In genomic region chr5:156411957-156412356, GRCh38 we compare ENCODE assay signal across 17 cellular contexts.
"Had no signal": no experiment of that assay in that cellular context is flagged by ENCODE, and none has a peak within 500 bp of the region (broad histone marks: within the 10 kb centered on the region; RNA-seq: fewer than 3 reads in every experiment).

No MANE protein-coding gene starts in this region.

- H3K9me3 Mint-ChIP-seq: activated naive CD4-positive, alpha-beta T cell treated with anti-CD3 and anti-CD28 coated beads, Interleukin-2, amount 50 U/mL, for 24 hours; memory B cell; natural killer cell treated with Interleukin-12 subunit alpha and Interleukin-12 subunit beta and Interleukin-15 and Interleukin-18, amount 100 ng/mL, for 72 hours had no signal

- H3K9me3 ChIP-seq: left lung, neutrophil, SJCRH30 had no signal

- H3K27ac Mint-ChIP-seq: activated naive CD4-positive, alpha-beta T cell treated with anti-CD3 and anti-CD28 coated beads, Interleukin-2, amount 50 U/mL, for 24 hours; dendritic cell treated with granulocyte-macrophage colony-stimulating factor and Interleukin-4, amounts not matched to agents 40 ng/mL and 50 ng/mL, for 4 days; memory B cell; natural killer cell treated with Interleukin-12 subunit alpha and Interleukin-12 subunit beta and Interleukin-15 and Interleukin-18, amount 100 ng/mL, for 72 hours had no signal

- H3K4me3 Mint-ChIP-seq: activated naive CD4-positive, alpha-beta T cell treated with anti-CD3 and anti-CD28 coated beads, Interleukin-2, amount 50 U/mL, for 24 hours; dendritic cell treated with granulocyte-macrophage colony-stimulating factor and Interleukin-4, amounts not matched to agents 40 ng/mL and 50 ng/mL, for 4 days; memory B cell; natural killer cell treated with Interleukin-12 subunit alpha and Interleukin-12 subunit beta and Interleukin-15 and Interleukin-18, amount 100 ng/mL, for 72 hours had no signal

- H3K4me3 ChIP-seq: left lung, SJCRH30 had no signal

- ATAC-seq: natural killer cell treated with Interleukin-12 subunit alpha and Interleukin-12 subunit beta and Interleukin-15 and Interleukin-18, amount 100 ng/mL, for 72 hours had no signal

- DNase-seq: activated CD4-positive, alpha-beta T cell treated with anti-CD3 and anti-CD28 coated beads for 1 hour; activated CD4-positive, alpha-beta T cell treated with anti-CD3 and anti-CD28 coated beads, Interleukin-2, amount 50 U/mL, for 4 hours; activated gamma-delta T cell; effector memory CD4-positive, alpha-beta T cell; glutamatergic neuron; kidney; left lung; SJCRH30; stimulated activated CD4-positive, alpha-beta T cell treated with anti-CD3 and anti-CD28 coated beads, Interleukin-2, amount 100 ng/mL, for 24 hours; stimulated activated naive CD4-positive, alpha-beta T cell treated with Interleukin-2 at 50 U/mL for 16 hours; trophoblast cell had no signal

- H3K79me2 ChIP-seq: parathyroid adenoma had no signal

- H3K4me1 Mint-ChIP-seq: activated naive CD4-positive, alpha-beta T cell treated with anti-CD3 and anti-CD28 coated beads, Interleukin-2, amount 50 U/mL, for 24 hours; memory B cell had no signal

- H2AFZ ChIP-seq: parathyroid adenoma had no signal

- H3K4me1 ChIP-seq: left lung, parathyroid adenoma, SJCRH30 had no signal

- H3K27ac ChIP-seq: neutrophil, parathyroid adenoma, SJCRH30 had no signal

- H3K27me3 Mint-ChIP-seq: dendritic cell treated with granulocyte-macrophage colony-stimulating factor and Interleukin-4, amounts not matched to agents 40 ng/mL and 50 ng/mL, for 4 days had no signal

- H3K9ac ChIP-seq: parathyroid adenoma had no signal

- H3K36me3 Mint-ChIP-seq: activated naive CD4-positive, alpha-beta T cell treated with anti-CD3 and anti-CD28 coated beads, Interleukin-2, amount 50 U/mL, for 24 hours; memory B cell; natural killer cell treated with Interleukin-12 subunit alpha and Interleukin-12 subunit beta and Interleukin-15 and Interleukin-18, amount 100 ng/mL, for 72 hours had no signal

- H3K36me3 ChIP-seq: left lung, neutrophil, SJCRH30 had no signal

- H3K27me3 ChIP-seq: left lung, neutrophil, SJCRH30 had no signal
